In the genomic region with DNA sequence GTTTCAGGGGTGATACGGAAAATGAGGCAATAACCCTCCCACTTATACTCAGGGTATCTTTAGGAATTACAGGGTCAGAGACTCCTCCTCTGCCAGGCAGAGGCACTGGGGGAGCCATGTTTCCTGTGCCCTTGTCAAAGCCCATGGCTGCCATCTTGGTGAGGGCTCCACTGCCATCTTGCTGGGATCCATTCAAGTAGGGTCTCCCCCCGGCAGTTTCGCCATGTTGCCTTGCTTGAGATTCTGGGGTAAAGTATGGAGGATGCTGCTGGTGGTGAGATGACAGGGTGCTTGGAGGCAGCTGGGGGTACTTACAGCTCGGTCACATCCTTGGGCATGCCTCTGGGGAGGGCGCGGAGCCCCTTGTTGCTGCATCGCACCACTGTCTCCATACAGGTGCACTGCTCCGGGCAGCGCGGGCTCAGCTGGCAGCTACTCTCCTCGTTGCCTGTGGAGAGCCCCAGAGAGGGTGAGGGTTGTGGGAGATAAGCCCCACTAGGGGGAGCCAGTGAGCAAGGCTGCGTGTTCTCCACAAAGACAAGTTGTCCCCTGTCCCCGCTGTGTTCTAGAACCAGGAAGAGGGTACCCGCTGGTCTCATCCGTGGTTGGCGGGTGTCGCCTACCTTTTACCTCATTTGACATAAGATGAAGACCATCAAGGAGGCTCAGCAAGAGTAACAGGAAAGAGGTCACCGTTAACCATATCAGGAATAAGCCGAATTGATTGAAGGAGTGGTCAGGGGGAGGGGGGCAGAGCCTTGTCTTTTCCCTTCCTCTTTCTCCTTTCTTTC, we compare ENCODE assay signal across 1 cellular context.
TF ChIP-seq lines count a peak whose summit lies in the region.

No MANE protein-coding gene starts in this region.

TF ChIP-seq in HEK293, 187 proteins besides CTCF, POLR2A, EP300 and RAD21 (continued from another document):
- TF ChIP-seq, protein P1, sequence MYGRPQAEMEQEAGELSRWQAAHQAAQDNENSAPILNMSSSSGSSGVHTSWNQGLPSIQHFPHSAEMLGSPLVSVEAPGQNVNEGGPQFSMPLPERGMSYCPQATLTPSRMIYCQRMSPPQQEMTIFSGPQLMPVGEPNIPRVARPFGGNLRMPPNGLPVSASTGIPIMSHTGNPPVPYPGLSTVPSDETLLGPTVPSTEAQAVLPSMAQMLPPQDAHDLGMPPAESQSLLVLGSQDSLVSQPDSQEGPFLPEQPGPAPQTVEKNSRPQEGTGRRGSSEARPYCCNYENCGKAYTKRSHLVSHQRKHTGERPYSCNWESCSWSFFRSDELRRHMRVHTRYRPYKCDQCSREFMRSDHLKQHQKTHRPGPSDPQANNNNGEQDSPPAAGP (tag by site-specific recombination; IDR thresholded peaks at IDR 0.05), result no peak
- TF ChIP-seq ZNF391 (tag by site-specific recombination; IDR thresholded peaks at IDR 0.05; ENCODE audit: borderline replicate concordance, low read depth), result no peak
- TF ChIP-seq ZNF18 (tag by site-specific recombination; IDR thresholded peaks at IDR 0.05), result no peak
- TF ChIP-seq HOXD13 (CRISPR knock-in tag; IDR thresholded peaks at IDR 0.05; ENCODE audit: borderline replicate concordance), result no peak
- TF ChIP-seq MEIS1 (CRISPR knock-in tag; IDR thresholded peaks at IDR 0.05; ENCODE audit: borderline replicate concordance), result no peak
- TF ChIP-seq SCRT2 (tag by site-specific recombination; IDR thresholded peaks at IDR 0.05), result 0 out of 2 replicates have a peak, but pooled peaks have one; percentile 35
- TF ChIP-seq, protein P2, sequence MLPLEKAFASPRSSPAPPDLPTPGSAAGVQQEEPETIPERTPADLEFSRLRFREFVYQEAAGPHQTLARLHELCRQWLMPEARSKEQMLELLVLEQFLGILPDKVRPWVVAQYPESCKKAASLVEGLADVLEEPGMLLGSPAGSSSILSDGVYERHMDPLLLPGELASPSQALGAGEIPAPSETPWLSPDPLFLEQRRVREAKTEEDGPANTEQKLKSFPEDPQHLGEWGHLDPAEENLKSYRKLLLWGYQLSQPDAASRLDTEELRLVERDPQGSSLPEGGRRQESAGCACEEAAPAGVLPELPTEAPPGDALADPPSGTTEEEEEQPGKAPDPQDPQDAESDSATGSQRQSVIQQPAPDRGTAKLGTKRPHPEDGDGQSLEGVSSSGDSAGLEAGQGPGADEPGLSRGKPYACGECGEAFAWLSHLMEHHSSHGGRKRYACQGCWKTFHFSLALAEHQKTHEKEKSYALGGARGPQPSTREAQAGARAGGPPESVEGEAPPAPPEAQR (tag by site-specific recombination; IDR thresholded peaks at IDR 0.05), result no peak
- TF ChIP-seq TCF7L2 (IDR thresholded peaks at IDR 0.05; ENCODE audit: borderline replicate concordance, low read depth, low read length), result no peak
- no peak for TF ChIP-seq ZNF623 (tag by site-specific recombination; IDR thresholded peaks at IDR 0.05)
TF ChIP-seq in HEK293: peak in this region for 17.
